ENCODE assay signal across 11 cellular contexts in genomic region chr1:27455166-27455811, GRCh38. TPM values are rescaled to one million over a fixed set of nuclear protein-coding genes. Genes with fewer than 3 reads are reported as not detected.
DNase-seq lines count a peak whose midpoint lies in the region; ATAC-seq and TF ChIP-seq lines count a peak whose summit lies in the region.
"Had no signal": no experiment of that assay in that cellular context is flagged by ENCODE, and none has a peak within 500 bp of the region (broad histone marks: within the 10 kb centered on the region; RNA-seq: fewer than 3 reads in every experiment).

No MANE protein-coding gene starts in this region.

- no peak overlapping the region for H2AFZ ChIP-seq in OCI-LY7 (ENCODE audit: low read length)
- H2AFZ ChIP-seq: parathyroid adenoma had no signal

- H3K27ac ChIP-seq in OCI-LY7 (ENCODE audit: low read depth, low read length, poor library complexity, severe bottlenecking) (no peak overlapping the region), dorsolateral prefrontal cortex (peak overlapping the region in 4 of 59 donors; percentile 5 to 35 (median 18))
- H3K27ac ChIP-seq: parathyroid adenoma had no signal

- intact Hi-C loops in OCI-LY7 (cut with micrococcal nuclease; ENCODE audit: unreplicated experiment) = no loop called here
- intact Hi-C loops in dendritic cell treated with granulocyte-macrophage colony-stimulating factor and Interleukin-4, amounts not matched to agents 40 ng/mL and 50 ng/mL, for 4 days (cut with micrococcal nuclease) = no loop called here
- intact Hi-C loops in dorsolateral prefrontal cortex (cut with DNase I) = no loop called here

- DNase-seq in BE2C (peak; percentile 6), OCI-LY7 (ENCODE audit: low spot score) (no peak), myocyte (ENCODE audit: low read depth) (peak; percentile 35), amniotic stem cell (lab: John Stamatoyannopoulos, UW) (no peak), dorsolateral prefrontal cortex (no peak), NCI-H2227 (lab: John Stamatoyannopoulos, UW; ENCODE audit: unreplicated experiment) (no peak)
- DNase-seq: erythroblast, NCI-H69 had no signal

- H3K36me3 ChIP-seq in BE2C = no peaks in the 10 kb centered on the region
- peaks cover 18% of the 10 kb centered on the region for H3K36me3 ChIP-seq in OCI-LY7 (ENCODE audit: insufficient read depth, low read length)

- H4K20me1 ChIP-seq in OCI-LY7 (ENCODE audit: insufficient read depth, low read length) = peaks cover 6% of the 10 kb centered on the region; the same call in 1 of the 2 replicates

- H3K4me2 ChIP-seq in OCI-LY7 (ENCODE audit: low read length) = no peak overlapping the region

- peaks cover 87% of the 10 kb centered on the region for H3K79me2 ChIP-seq in OCI-LY7 (ENCODE audit: insufficient read depth, low read depth, low read length)

- peaks cover 44% of the 10 kb centered on the region for H3K36me3 Mint-ChIP-seq in dendritic cell treated with granulocyte-macrophage colony-stimulating factor and Interleukin-4, amounts not matched to agents 40 ng/mL and 50 ng/mL, for 4 days (ENCODE audit: low read depth)

- H3K27me3 Mint-ChIP-seq in dendritic cell treated with granulocyte-macrophage colony-stimulating factor and Interleukin-4, amounts not matched to agents 40 ng/mL and 50 ng/mL, for 4 days = no peaks in the 10 kb centered on the region

- H3K9me3 Mint-ChIP-seq in dendritic cell treated with granulocyte-macrophage colony-stimulating factor and Interleukin-4, amounts not matched to agents 40 ng/mL and 50 ng/mL, for 4 days = no peaks in the 10 kb centered on the region

- ATAC-seq in HG02610 (IDR thresholded peaks at IDR 0.05; ENCODE audit: unreplicated experiment) = no peak

- no peaks in the 10 kb centered on the region for H3K9me3 ChIP-seq in BE2C
- no peaks in the 10 kb centered on the region for H3K9me3 ChIP-seq in OCI-LY7 (ENCODE audit: low read length)

- H3K4me1 Mint-ChIP-seq in dendritic cell treated with granulocyte-macrophage colony-stimulating factor and Interleukin-4, amounts not matched to agents 40 ng/mL and 50 ng/mL, for 4 days (ENCODE audit: low read depth) = peaks cover 41% of the 10 kb centered on the region

- CTCF ChIA-PET in OCI-LY7 (lab: Charles Lee; ENCODE audit: unreplicated experiment) = no interaction called here

- H3K9me2 ChIP-seq in OCI-LY7 (ENCODE audit: insufficient read depth, low read length) = no peaks in the 10 kb centered on the region

- BruUV-seq in OCI-LY7 (replicated peaks; lab: Mats Ljungman, UMichigan) = TSS peak; percentile 29

- H3K4me1 ChIP-seq in BE2C = no peaks in the 10 kb centered on the region
- H3K4me1 ChIP-seq in OCI-LY7 (ENCODE audit: insufficient read depth, low read length, poor library complexity, severe bottlenecking) = peaks cover 33% of the 10 kb centered on the region
- H3K4me1 ChIP-seq: parathyroid adenoma had no signal

- H3K27me3 ChIP-seq in BE2C = no peaks in the 10 kb centered on the region
- H3K27me3 ChIP-seq in dorsolateral prefrontal cortex = no peaks in the 10 kb centered on the region

- H3K27ac Mint-ChIP-seq in dendritic cell treated with granulocyte-macrophage colony-stimulating factor and Interleukin-4, amounts not matched to agents 40 ng/mL and 50 ng/mL, for 4 days = peak overlapping the region; percentile 40

- TF ChIP-seq CTCF in BE2C (IDR thresholded peaks at IDR 0.05; ENCODE audit: low read depth, low read length) = no peak
- no peak for TF ChIP-seq CTCF in OCI-LY7 (conservative IDR thresholded peaks at IDR 0.05; ENCODE audit: low read length)
- no peak for TF ChIP-seq CTCF in dorsolateral prefrontal cortex (IDR thresholded peaks at IDR 0.05 in 54 of 56, conservative IDR thresholded peaks at IDR 0.05 in 2 of 56; ENCODE audit: low read depth in 1 of 56, partially characterized antibody in 56 of 56)

- POLR2A ChIA-PET in OCI-LY7 (lab: Charles Lee) = interaction anchor here (1.1 kb wide), 1 partner anchor 12 kb away, joined by 3 read pairs; no protein-coding TSS in a partner anchor

- no peak overlapping the region for H3K4me3 ChIP-seq in BE2C (ENCODE audit: low read depth, low read length)
- no peak overlapping the region for H3K4me3 ChIP-seq in OCI-LY7 (ENCODE audit: low read depth, low read length, poor library complexity, severe bottlenecking)
- no peak overlapping the region for H3K4me3 ChIP-seq in dorsolateral prefrontal cortex

- no peak overlapping the region for H3K4me3 Mint-ChIP-seq in dendritic cell treated with granulocyte-macrophage colony-stimulating factor and Interleukin-4, amounts not matched to agents 40 ng/mL and 50 ng/mL, for 4 days

RNA-seq across cellular contexts. Expression of gene WASF2, which starts 34.7 kb away (rescaled TPM):
- polyA plus RNA-seq in BE2C (2012; ENCODE audit: insufficient read depth, insufficient read length, low read depth) = 23.6 TPM
- total RNA-seq in OCI-LY7 (2014; rRNA removed; shearing (Covaris generic)) = 25.1 and 26.9 TPM in 2 replicates
- total RNA-seq in OCI-LY7 (2022) = 106 and 110 TPM in 2 replicates
- total RNA-seq in myocyte = 17.3 and 18.2 TPM in 2 replicates
- 65.6 TPM for polyA plus RNA-seq in myocyte (2012)
- total RNA-seq in dorsolateral prefrontal cortex = 100 to 1,000 TPM in 6 of 120 experiments, 10 to 100 TPM in 114; 36.2 to 128 (median 63.6) TPM

Comparison
In these comparisons a context has a peak if more than half of its experiments do, and no peak if none do; other contexts are left out.
1. DNase-seq: peak in BE2C (single experiment) and myocyte (single experiment); none in OCI-LY7 (single experiment), amniotic stem cell (single experiment), dorsolateral prefrontal cortex (0 of 10) and NCI-H2227 (single experiment).